In genomic region chr3:183800221-183800863, GRCh38 we compare ENCODE assay signal across 28 cellular contexts. TPM values are rescaled to one million over a fixed set of nuclear protein-coding genes. Genes with fewer than 3 reads are reported as not detected.
DNase-seq lines count a peak whose midpoint lies in the region; ATAC-seq lines count a peak whose summit lies in the region.
"Had no signal": no experiment of that assay in that cellular context is flagged by ENCODE, and none has a peak within 500 bp of the region (broad histone marks: within the 10 kb centered on the region; RNA-seq: fewer than 3 reads in every experiment).

No MANE protein-coding gene starts in this region.

- H3K27ac ChIP-seq in right cardiac atrium (ENCODE audit: low read length) = peak overlapping the region; percentile 54
- H3K27ac ChIP-seq: A549, colonic mucosa, HL-60, neural progenitor cell, Peyer's patch, SK-N-MC, WERI-Rb-1 had no signal

- peak; percentile 95 for DNase-seq in Ammon's horn (ENCODE audit: low spot score)
- DNase-seq in anterior cingulate cortex (lab: John Stamatoyannopoulos, UW) = peak in 49 of 58 donors; percentile 18 to 92 (median 70)
- DNase-seq in right cardiac atrium = no peak
- DNase-seq in occipital lobe (lab: John Stamatoyannopoulos, UW) = peak; percentile 72
- no peak for DNase-seq in NCI-H2227 treated with DMSO at 0.1 percent for 48 hours (lab: John Stamatoyannopoulos, UW)
- DNase-seq in NCI-H1105 (lab: John Stamatoyannopoulos, UW) = no peak
- DNase-seq: activated CD4-positive, alpha-beta T cell treated with anti-CD3 and anti-CD28 coated beads, Interleukin-2, amount 50 U/mL, for 1 hour; activated CD8-positive, alpha-beta memory T cell treated with anti-CD3 and anti-CD28 coated beads, Interleukin-2, amount 50 U/mL, for 48 hours; activated effector memory CD4-positive, alpha-beta T cell treated with Interleukin-2 at 50 U/mL for 16 hours; activated naive CD8-positive, alpha-beta T cell treated with anti-CD3 and anti-CD28 coated beads, Interleukin-2, amount 10 ng/mL, durations not matched to agents 7 days and 5 days; BE2C; colonic mucosa; DND-41; GOT3; left colon; NCI-H1092 treated with DMSO at 0.1 percent for 48 hours; NCI-H2081; stimulated activated naive CD8-positive, alpha-beta T cell treated with anti-CD3 and anti-CD28 coated beads, Interleukin-15, amount 100 ng/mL, for 72 hours; WERI-Rb-1 had no signal

- H3K4me3 ChIP-seq in right cardiac atrium (ENCODE audit: low read length) = no peak overlapping the region
- H3K4me3 ChIP-seq: A549, colonic mucosa, GM12878, neural progenitor cell, Peyer's patch, SK-N-MC had no signal

- H3K9me3 ChIP-seq in right cardiac atrium (ENCODE audit: control insufficient read depth, low read length) = no peaks in the 10 kb centered on the region
- H3K9me3 ChIP-seq: A549, BE2C, colonic mucosa, Peyer's patch had no signal

- no peaks in the 10 kb centered on the region for H3K27me3 ChIP-seq in right cardiac atrium (ENCODE audit: control insufficient read depth, insufficient read depth)
- H3K27me3 ChIP-seq: BE2C, colonic mucosa, neural progenitor cell, Peyer's patch had no signal

- ATAC-seq in right cardiac atrium = peak; percentile 40 to 63
- ATAC-seq in GM19397 (IDR thresholded peaks at IDR 0.05; ENCODE audit: unreplicated experiment) = no peak
- ATAC-seq in GM21390 (IDR thresholded peaks at IDR 0.05; ENCODE audit: unreplicated experiment) = no peak
- ATAC-seq: A549; GM12878; HepG2; left colon; stimulated activated naive CD8-positive, alpha-beta T cell treated with anti-CD3 and anti-CD28 coated beads, Interleukin-15, amount 100 ng/mL, for 72 hours had no signal

- intact Hi-C loops in right cardiac atrium (cut with DNase I) = no loop called here

- H3K4me1 ChIP-seq in right cardiac atrium (ENCODE audit: control insufficient read depth, insufficient read depth, low read length) = no peaks in the 10 kb centered on the region
- H3K4me1 ChIP-seq: A549, BE2C, colonic mucosa, neural progenitor cell, Peyer's patch had no signal

- WGBS in right cardiac atrium = 64% methylated on average over 9 of the region's 9 CpGs

RNA-seq across cellular contexts. Expression of gene MAP6D1, which starts 25.0 kb away (rescaled TPM):
- total RNA-seq in right cardiac atrium = 1 to 10 TPM; 1.0 to 2.5 (median 1.9) TPM
- 1.2 TPM for polyA plus RNA-seq in right cardiac atrium
- 4.5 TPM for total RNA-seq in occipital lobe

Comparison
In these comparisons a context has a peak if more than half of its experiments do, and no peak if none do; other contexts are left out.
1. DNase-seq: peak in Ammon's horn (single experiment), anterior cingulate cortex (49 of 58) and occipital lobe (single experiment); none in right cardiac atrium (0 of 3), NCI-H2227 treated with DMSO at 0.1 percent for 48 hours (single experiment) and NCI-H1105 (single experiment).
2. ATAC-seq: peak in right cardiac atrium (2 of 2); none in GM19397 (single experiment) and GM21390 (single experiment).